17 cellular contexts compared by ENCODE assay signal in genomic region chr1:212364985-212365384, GRCh38. TPM values are rescaled to one million over a fixed set of nuclear protein-coding genes. Genes with fewer than 3 reads are reported as not detected.
DNase-seq lines count a peak whose midpoint lies in the region; ATAC-seq and TF ChIP-seq lines count a peak whose summit lies in the region.
"Had no signal": no experiment of that assay in that cellular context is flagged by ENCODE, and none has a peak within 500 bp of the region (broad histone marks: within the 10 kb centered on the region; RNA-seq: fewer than 3 reads in every experiment).

No MANE protein-coding gene starts in this region.

- H3K4me3 Mint-ChIP-seq in activated CD4-positive, alpha-beta T cell treated with anti-CD3 and anti-CD28 coated beads, Interleukin-2, amount 10 ng/mL, durations not matched to agents 24 days and 14 days, result no peak overlapping the region
- H3K4me3 Mint-ChIP-seq in MCF 10A (ENCODE audit: unreplicated experiment), result no peak overlapping the region
- H3K4me3 Mint-ChIP-seq: H9 had no signal

- H3K4me1 ChIP-seq in right cardiac atrium (ENCODE audit: control insufficient read depth, insufficient read depth, low read length), result no peaks in the 10 kb centered on the region
- H3K4me1 ChIP-seq in psoas muscle, result peaks cover 7% of the 10 kb centered on the region
- H3K4me1 ChIP-seq: Peyer's patch had no signal

- H3K27me3 ChIP-seq in right cardiac atrium (ENCODE audit: control insufficient read depth, insufficient read depth), result no peaks in the 10 kb centered on the region
- no peaks in the 10 kb centered on the region for H3K27me3 ChIP-seq in psoas muscle (ENCODE audit: insufficient read depth in 3 of 3, low read length in 2 of 3)
- H3K27me3 ChIP-seq: BLaER1, Peyer's patch had no signal

- CTCF ChIA-PET in MCF 10A (lab: Yijun Ruan, JAX), result interaction anchor here (0.7 to 12.0 kb wide), 18 partner anchors 9 to 684 kb away, joined by 3 to 340 read pairs (median 12); partner anchors contain the start of genes DTL and INTS7

- H3K4me1 Mint-ChIP-seq in activated CD4-positive, alpha-beta T cell treated with anti-CD3 and anti-CD28 coated beads, Interleukin-2, amount 10 ng/mL, durations not matched to agents 24 days and 14 days, result peaks cover 4% of the 10 kb centered on the region
- H3K4me1 Mint-ChIP-seq in MCF 10A (ENCODE audit: insufficient read depth, unreplicated experiment), result peaks cover 15% of the 10 kb centered on the region
- H3K4me1 Mint-ChIP-seq: H9 had no signal

- H3K27ac Mint-ChIP-seq in activated CD4-positive, alpha-beta T cell treated with anti-CD3 and anti-CD28 coated beads, Interleukin-2, amount 10 ng/mL, durations not matched to agents 24 days and 14 days, result peak overlapping the region; percentile 15
- no peak overlapping the region for H3K27ac Mint-ChIP-seq in MCF 10A (ENCODE audit: low read depth, unreplicated experiment)

- no peaks in the 10 kb centered on the region for H3K9me3 Mint-ChIP-seq in activated CD4-positive, alpha-beta T cell treated with anti-CD3 and anti-CD28 coated beads, Interleukin-2, amount 10 ng/mL, durations not matched to agents 24 days and 14 days
- no peaks in the 10 kb centered on the region for H3K9me3 Mint-ChIP-seq in MCF 10A (ENCODE audit: unreplicated experiment)
- H3K9me3 Mint-ChIP-seq: H9 had no signal

- H3K27ac ChIP-seq in right cardiac atrium (ENCODE audit: low read length) (no peak overlapping the region), psoas muscle (no peak overlapping the region)
- H3K27ac ChIP-seq: 22Rv1, BLaER1, Peyer's patch had no signal

- peaks cover 3 to 59% of the 10 kb centered on the region in 2 donors for H3K36me3 ChIP-seq in psoas muscle (ENCODE audit: insufficient read depth in 1 of 2, low read depth in 1 of 2)

- H3K9me3 ChIP-seq in right cardiac atrium (ENCODE audit: control insufficient read depth, low read length) (no peaks in the 10 kb centered on the region), psoas muscle (no peaks in the 10 kb centered on the region)
- H3K9me3 ChIP-seq: Peyer's patch had no signal

- no TSS peak for BruUV-seq in MCF 10A (replicated peaks; lab: Mats Ljungman, UMichigan)

- intact Hi-C loops in activated CD4-positive, alpha-beta T cell treated with anti-CD3 and anti-CD28 coated beads, Interleukin-2, amount 10 ng/mL, durations not matched to agents 24 days and 14 days (cut with micrococcal nuclease), result no loop called here
- intact Hi-C loops in right cardiac atrium (cut with DNase I), result loop anchor here (5.0 to 10.0 kb wide), 4 partner anchors 90 to 303 kb away; no protein-coding TSS in a partner anchor
- intact Hi-C loops in psoas muscle (cut with DNase I), result loop anchor here (5.0 kb wide), 3 partner anchors 87 to 293 kb away; no protein-coding TSS in a partner anchor
- intact Hi-C loops in MCF 10A (cut with micrococcal nuclease), result no loop called here

- H3K36me3 Mint-ChIP-seq in activated CD4-positive, alpha-beta T cell treated with anti-CD3 and anti-CD28 coated beads, Interleukin-2, amount 10 ng/mL, durations not matched to agents 24 days and 14 days (ENCODE audit: low read depth), result peaks cover 42% of the 10 kb centered on the region
- peaks cover 70% of the 10 kb centered on the region for H3K36me3 Mint-ChIP-seq in MCF 10A (ENCODE audit: insufficient read depth, unreplicated experiment)

- no peak overlapping the region for H3K4me3 ChIP-seq in fibroblast of mammary gland (ENCODE audit: control insufficient read depth, low read depth, low read length)
- no peak overlapping the region for H3K4me3 ChIP-seq in right cardiac atrium (ENCODE audit: low read length)
- H3K4me3 ChIP-seq in psoas muscle, result no peak overlapping the region
- H3K4me3 ChIP-seq: BLaER1, Peyer's patch had no signal

- 44% methylated on average over 7 of the region's 7 CpGs for WGBS in right cardiac atrium
- 36 to 64% (median 52%) methylated on average over 7 of the region's 7 CpGs for WGBS in psoas muscle, 3 donors

- DNase-seq in activated CD4-positive, alpha-beta T cell treated with anti-CD3 and anti-CD28 coated beads, Interleukin-2, amount 10 ng/mL, durations not matched to agents 24 days and 14 days, result no peak
- no peak for DNase-seq in activated CD4-positive, alpha-beta T cell treated with anti-CD3 and anti-CD28 coated beads, Interleukin-2, amount 50 U/mL, for 48 hours
- peak; percentile 12 for DNase-seq in fibroblast of mammary gland (ENCODE audit: low read depth)
- DNase-seq in right cardiac atrium, result no peak
- no peak for DNase-seq in psoas muscle
- no peak for DNase-seq in inferior parietal cortex (ENCODE audit: extremely low spot score)
- DNase-seq in HUDEP-2 (lab: John Stamatoyannopoulos, UW; ENCODE audit: unreplicated experiment in 76 of 76), result no peak
- no peak for DNase-seq in MCF 10A (ENCODE audit: unreplicated experiment)
- DNase-seq: EL, H9, Karpas-422, NCI-H187 treated with DMSO at 0.1 percent for 48 hours, NCI-H510A treated with DMSO at 0.1 percent for 48 hours, Peyer's patch had no signal

- TF ChIP-seq CTCF in fibroblast of mammary gland (conservative IDR thresholded peaks at IDR 0.05; ENCODE audit: control insufficient read depth, insufficient read depth, low read depth, low read length) (no peak), psoas muscle (IDR thresholded peaks at IDR 0.05) (no peak), MCF 10A (IDR thresholded peaks at IDR 0.05; ENCODE audit: unreplicated experiment) (no peak)

- H3K27me3 Mint-ChIP-seq in activated CD4-positive, alpha-beta T cell treated with anti-CD3 and anti-CD28 coated beads, Interleukin-2, amount 10 ng/mL, durations not matched to agents 24 days and 14 days, result no peaks in the 10 kb centered on the region
- no peaks in the 10 kb centered on the region for H3K27me3 Mint-ChIP-seq in MCF 10A (ENCODE audit: insufficient read depth, unreplicated experiment)

- POLR2A ChIA-PET in MCF 10A (lab: Yijun Ruan, JAX), result interaction anchor here (0.6 to 4.4 kb wide), 7 partner anchors 9 to 305 kb away, joined by 3 to 34 read pairs (median 3); partner anchors contain the start of gene NENF

- peak; percentile 61 to 73 for ATAC-seq in right cardiac atrium
- peak in 3 of 4 donors; percentile 47 to 83 (median 53) for ATAC-seq in psoas muscle
- ATAC-seq: HepG2 had no signal

RNA-seq across cellular contexts. Expression of gene PACC1, which starts 49.7 kb away (rescaled TPM):
- 16.0 and 19.4 TPM in 2 replicates for total RNA-seq in activated CD4-positive, alpha-beta T cell treated with anti-CD3 and anti-CD28 coated beads, Interleukin-2, amount 10 ng/mL, durations not matched to agents 24 days and 14 days
- total RNA-seq in right cardiac atrium (1 to 10 TPM; 3.2 to 4.9 (median 4.3) TPM), psoas muscle (1 to 10 TPM; 1.1 to 2.3 (median 1.9) TPM), MCF 10A (2022) (23.0 and 23.3 TPM in 2 replicates)
- polyA plus RNA-seq in right cardiac atrium (2.3 TPM), psoas muscle (1 to 10 TPM; 2.8 to 5.6 (median 3.3) TPM)

Comparison
In these comparisons a context has a peak if more than half of its experiments do, and no peak if none do; other contexts are left out.
1. intact Hi-C loops: an anchor here in right cardiac atrium (5.0 to 10.0 kb wide) and psoas muscle (5.0 kb wide); none called in activated CD4-positive, alpha-beta T cell treated with anti-CD3 and anti-CD28 coated beads, Interleukin-2, amount 10 ng/mL, durations not matched to agents 24 days and 14 days and MCF 10A.